In genomic region chr6:129697788-129698187, GRCh38 we compare ENCODE assay signal across 36 cellular contexts.
"Had no signal": no experiment of that assay in that cellular context is flagged by ENCODE, and none has a peak within 500 bp of the region (broad histone marks: within the 10 kb centered on the region; RNA-seq: fewer than 3 reads in every experiment).

No MANE protein-coding gene starts in this region.

- H3K36me3 ChIP-seq: brain microvascular endothelial cell, colonic mucosa had no signal

- ATAC-seq: activated T-cell treated with anti-CD3 and anti-CD28 coated beads, Interleukin-2, amount 50 U/mL, for 4 hours; Panc1 had no signal

- H3K9me3 Mint-ChIP-seq: activated B cell treated with CpG ODN at 0.5 μM for 24 hours; activated CD4-positive, alpha-beta memory T cell treated with anti-CD3 and anti-CD28 coated beads for 36 hours; activated naive CD8-positive, alpha-beta T cell treated with anti-CD3 and anti-CD28 coated beads for 36 hours; activated T-cell treated with anti-CD3 and anti-CD28 coated beads, Interleukin-2, amount 50 U/mL, for 4 hours; activated T-helper 1 cell treated with anti-CD3 and anti-CD28 coated beads, Interleukin-12 subunit alpha, Interleukin-12 subunit beta, Interleukin-2, Interleukin-4 antibody, amounts not matched to agents 30 ng/mL and 10 ng/mL and 1 ng/mL, durations not matched to agents 14 hours and 24 hours and 36 hours had no signal

- H3K27me3 ChIP-seq: brain microvascular endothelial cell, colonic mucosa, SJSA1 had no signal

- H3K27ac ChIP-seq: brain microvascular endothelial cell, colonic mucosa, SJSA1, VCaP had no signal

- H3K9me3 ChIP-seq: colonic mucosa, SJSA1 had no signal

- H3K27me3 Mint-ChIP-seq: activated B cell treated with CpG ODN at 0.5 μM for 24 hours; activated CD4-positive, alpha-beta memory T cell treated with anti-CD3 and anti-CD28 coated beads for 36 hours; activated naive CD8-positive, alpha-beta T cell treated with anti-CD3 and anti-CD28 coated beads for 36 hours had no signal

- H3K36me3 Mint-ChIP-seq: activated CD4-positive, alpha-beta memory T cell treated with anti-CD3 and anti-CD28 coated beads for 36 hours; activated naive CD8-positive, alpha-beta T cell treated with anti-CD3 and anti-CD28 coated beads for 36 hours had no signal

- H3K4me3 ChIP-seq: colonic mucosa, SJSA1 had no signal

- H3K27ac Mint-ChIP-seq: activated B cell treated with CpG ODN at 0.5 μM for 24 hours; activated CD4-positive, alpha-beta memory T cell treated with anti-CD3 and anti-CD28 coated beads for 36 hours; activated naive CD8-positive, alpha-beta T cell treated with anti-CD3 and anti-CD28 coated beads for 36 hours; activated T-helper 1 cell treated with anti-CD3 and anti-CD28 coated beads, Interleukin-12 subunit alpha, Interleukin-12 subunit beta, Interleukin-2, Interleukin-4 antibody, amounts not matched to agents 30 ng/mL and 10 ng/mL and 1 ng/mL, durations not matched to agents 14 hours and 24 hours and 36 hours had no signal

- DNase-seq: activated B cell treated with CpG ODN at 0.5 μM for 24 hours; activated CD4-positive, alpha-beta memory T cell treated with anti-CD3 and anti-CD28 coated beads for 36 hours; activated CD4-positive, alpha-beta T cell treated with anti-CD3 and anti-CD28 coated beads for 4 hours; activated CD4-positive, alpha-beta T cell treated with anti-CD3 and anti-CD28 coated beads, Interleukin-2, amount 50 U/mL, for 1 hour; activated CD4-positive, CD25-positive, alpha-beta regulatory T cell treated with anti-CD3 and anti-CD28 coated beads, Interleukin-2, amount 50 U/mL, for 72 hours; activated CD8-positive, alpha-beta memory T cell treated with anti-CD3 and anti-CD28 coated beads, Interleukin-2, amount 50 U/mL, for 4 hours; activated effector memory CD4-positive, alpha-beta T cell treated with Interleukin-2 at 50 U/mL for 16 hours; activated naive CD4-positive, alpha-beta T cell treated with anti-CD3 and anti-CD28 coated beads, Interleukin-2, amount 50 U/mL, for 16 hours; activated naive CD8-positive, alpha-beta T cell treated with anti-CD3 and anti-CD28 coated beads for 36 hours; activated T-cell treated with anti-CD3 and anti-CD28 coated beads for 4 hours; activated T-cell treated with anti-CD3 and anti-CD28 coated beads, Interleukin-2, amount 50 U/mL, for 4 hours; amniotic stem cell; aorta; brain microvascular endothelial cell; central memory CD4-positive, alpha-beta T cell; colonic mucosa; NCI-H1092; NCI-H146; NCI-H187; NCI-H2029 treated with DMSO at 0.1 percent for 48 hours; NCI-H2107; NCI-H2171; NCI-H2227 treated with DMSO at 0.1 percent for 48 hours; NCI-H446; NCI-H510A treated with DMSO at 0.1 percent for 48 hours; NCI-H526 treated with DMSO at 0.1 percent for 48 hours; NCI-H774; SHP77 treated with DMSO at 0.1 percent for 48 hours; SW 1271; T-helper 1 cell; T-helper 2 cell; T-helper 9 cell had no signal

- H3K4me3 Mint-ChIP-seq: activated B cell treated with CpG ODN at 0.5 μM for 24 hours; activated CD4-positive, alpha-beta memory T cell treated with anti-CD3 and anti-CD28 coated beads for 36 hours; activated naive CD8-positive, alpha-beta T cell treated with anti-CD3 and anti-CD28 coated beads for 36 hours; activated T-cell treated with anti-CD3 and anti-CD28 coated beads, Interleukin-2, amount 50 U/mL, for 4 hours; activated T-helper 1 cell treated with anti-CD3 and anti-CD28 coated beads, Interleukin-12 subunit alpha, Interleukin-12 subunit beta, Interleukin-2, Interleukin-4 antibody, amounts not matched to agents 30 ng/mL and 10 ng/mL and 1 ng/mL, durations not matched to agents 14 hours and 24 hours and 36 hours had no signal
